23 cellular contexts compared by ENCODE assay signal in genomic region chr3:184700759-184701158, GRCh38.
DNase-seq lines count a peak whose midpoint lies in the region; ATAC-seq and TF ChIP-seq lines count a peak whose summit lies in the region.
"Had no signal": no experiment of that assay in that cellular context is flagged by ENCODE, and none has a peak within 500 bp of the region (broad histone marks: within the 10 kb centered on the region; RNA-seq: fewer than 3 reads in every experiment).

No MANE protein-coding gene starts in this region.

- POLR2A ChIA-PET in HEK293 (lab: Yijun Ruan, JAX) = no interaction called here

- no peaks in the 10 kb centered on the region for H3K27me3 Mint-ChIP-seq in activated T-cell treated with anti-CD3 and anti-CD28 coated beads, Interleukin-2, amount 50 U/mL, for 24 hours

- ATAC-seq in GM18517 (IDR thresholded peaks at IDR 0.05; ENCODE audit: unreplicated experiment) = no peak

- H3K27ac Mint-ChIP-seq in activated T-cell treated with anti-CD3 and anti-CD28 coated beads, Interleukin-2, amount 50 U/mL, for 24 hours = no peak overlapping the region
- H3K27ac Mint-ChIP-seq: CD14-positive monocyte; CD4-positive, alpha-beta memory T cell; CD4-positive, CD25-positive, alpha-beta regulatory T cell; CD8-positive, alpha-beta memory T cell had no signal

- TF ChIP-seq CTCF in HEK293 (tag by site-specific recombination; IDR thresholded peaks at IDR 0.05) = no peak

- no peak overlapping the region for H3K27ac ChIP-seq in HEK293 (ENCODE audit: extremely low read depth, low read depth, low read length)
- H3K27ac ChIP-seq: BLaER1 had no signal

- no peaks in the 10 kb centered on the region for H3K36me3 ChIP-seq in HEK293 (ENCODE audit: control insufficient read depth in 2 of 2, insufficient read depth in 1 of 2, low read length in 2 of 2)
- H3K36me3 ChIP-seq: BE2C, BLaER1 had no signal

- no peaks in the 10 kb centered on the region for H3K36me3 Mint-ChIP-seq in activated T-cell treated with anti-CD3 and anti-CD28 coated beads, Interleukin-2, amount 50 U/mL, for 24 hours (ENCODE audit: low read depth)
- H3K36me3 Mint-ChIP-seq: CD4-positive, alpha-beta memory T cell; CD4-positive, CD25-positive, alpha-beta regulatory T cell; CD8-positive, alpha-beta memory T cell had no signal

- H3K4me1 Mint-ChIP-seq in activated T-cell treated with anti-CD3 and anti-CD28 coated beads, Interleukin-2, amount 50 U/mL, for 24 hours (ENCODE audit: low read depth) = peaks cover 2% of the 10 kb centered on the region
- H3K4me1 Mint-ChIP-seq: CD4-positive, alpha-beta memory T cell; CD8-positive, alpha-beta memory T cell had no signal

- no peak overlapping the region for H3K4me3 Mint-ChIP-seq in activated T-cell treated with anti-CD3 and anti-CD28 coated beads, Interleukin-2, amount 50 U/mL, for 24 hours
- H3K4me3 Mint-ChIP-seq: CD14-positive monocyte; CD4-positive, alpha-beta memory T cell; CD4-positive, CD25-positive, alpha-beta regulatory T cell; CD8-positive, alpha-beta memory T cell had no signal

- no peak overlapping the region for H3K4me3 ChIP-seq in HEK293 (ENCODE audit: low read depth, low read length)
- H3K4me3 ChIP-seq: BLaER1 had no signal

- H3K4me1 ChIP-seq in HEK293 (ENCODE audit: control insufficient read depth, insufficient read depth, low read length) = no peaks in the 10 kb centered on the region
- H3K4me1 ChIP-seq: BLaER1 had no signal

- CTCF ChIA-PET in HEK293 (lab: Yijun Ruan, JAX) = no interaction called here

- H3K9me3 ChIP-seq in HEK293 (ENCODE audit: control insufficient read depth, insufficient read depth, low read depth, low read length) = no peaks in the 10 kb centered on the region
- H3K9me3 ChIP-seq: BE2C had no signal

- H3K9me3 Mint-ChIP-seq in activated T-cell treated with anti-CD3 and anti-CD28 coated beads, Interleukin-2, amount 50 U/mL, for 24 hours = peaks cover 3% of the 10 kb centered on the region
- H3K9me3 Mint-ChIP-seq: CD4-positive, alpha-beta memory T cell; CD4-positive, CD25-positive, alpha-beta regulatory T cell; CD8-positive, alpha-beta memory T cell had no signal

- DNase-seq in MV-4-11 (lab: John Stamatoyannopoulos, UW) (peak; percentile 28), amniotic epithelial cell (ENCODE audit: low read depth) (peak; percentile 22), GDM1 (lab: John Stamatoyannopoulos, UW) (no peak)
- DNase-seq in activated T-cell treated with anti-CD3 and anti-CD28 coated beads, Interleukin-2, amount 50 U/mL, for 24 hours = no peak
- DNase-seq: 8988T; ACHN; BE2C; C1 segment of cervical spinal cord; CD4-positive, alpha-beta memory T cell; CD4-positive, CD25-positive, alpha-beta regulatory T cell; CD8-positive, alpha-beta memory T cell; COR-L47; DMS 273 treated with DMSO at 0.1 percent for 48 hours; DMS153; DMS53; DMS79; DND-41; EL; GF-D8 had no signal

TF ChIP-seq in HEK293, 187 proteins besides CTCF, POLR2A, EP300 and RAD21:
- no peak for TF ChIP-seq BCL11B (tag by site-specific recombination; IDR thresholded peaks at IDR 0.05; ENCODE audit: low read depth)
- peak; percentile 88 for TF ChIP-seq SETDB1 (IDR thresholded peaks at IDR 0.05; ENCODE audit: insufficient read length, low read length)

Comparison
In these comparisons a context has a peak if more than half of its experiments do, and no peak if none do; other contexts are left out.
1. DNase-seq: peak in MV-4-11 (single experiment) and amniotic epithelial cell (single experiment); none in activated T-cell treated with anti-CD3 and anti-CD28 coated beads, Interleukin-2, amount 50 U/mL, for 24 hours (single experiment) and GDM1 (single experiment).